In the genomic region with DNA sequence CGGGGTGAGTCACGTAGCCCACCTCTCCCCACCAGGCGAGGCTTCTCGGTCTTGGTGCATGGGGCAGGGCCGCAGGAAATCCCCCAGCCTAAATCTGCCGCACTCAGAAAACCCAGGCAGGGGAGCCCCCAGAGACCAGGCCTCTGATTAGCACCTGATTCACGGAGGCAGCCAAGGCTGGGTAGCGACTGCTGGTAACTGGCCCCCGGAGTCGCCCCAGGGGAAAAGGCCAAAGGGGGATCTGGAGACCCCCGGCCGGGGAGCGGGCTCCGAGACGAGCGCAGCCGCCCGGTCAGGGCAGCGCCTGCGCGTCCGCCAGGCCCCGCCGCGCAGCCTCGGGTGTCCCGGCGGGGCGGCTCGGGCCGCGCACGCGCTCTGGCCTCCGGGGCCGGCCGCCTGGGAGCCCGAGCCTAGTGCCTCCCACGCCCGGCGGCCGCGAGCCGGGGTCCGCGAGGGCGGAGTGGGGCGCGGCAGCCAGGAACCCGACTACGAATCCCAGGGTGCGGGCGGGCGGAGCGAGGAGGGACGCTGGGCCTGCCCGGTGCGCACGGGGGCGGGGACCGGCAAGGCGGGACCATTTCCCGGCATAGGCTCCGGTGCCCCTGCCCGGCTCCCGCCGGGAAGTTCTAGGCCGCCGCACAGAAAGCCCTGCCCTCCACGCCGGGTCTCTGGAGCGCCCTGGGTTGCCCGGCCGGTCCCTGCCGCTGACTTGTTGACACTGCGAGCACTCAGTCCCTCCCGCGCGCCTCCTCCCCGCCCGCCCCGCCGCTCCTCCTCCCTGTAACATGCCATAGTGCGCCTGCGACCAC, we compare ENCODE assay signal across 1 cellular context.
TF ChIP-seq lines count a peak whose summit lies in the region.

Gene DUSP22 (plus strand): TSS at position 791 of the 809 bp plus-strand sequence. CDS start 53 bp downstream, outside the sequence.

TF ChIP-seq in K562, 482 proteins besides CTCF, POLR2A, EP300 and RAD21 (continued from another document):
- TF ChIP-seq, protein P1, sequence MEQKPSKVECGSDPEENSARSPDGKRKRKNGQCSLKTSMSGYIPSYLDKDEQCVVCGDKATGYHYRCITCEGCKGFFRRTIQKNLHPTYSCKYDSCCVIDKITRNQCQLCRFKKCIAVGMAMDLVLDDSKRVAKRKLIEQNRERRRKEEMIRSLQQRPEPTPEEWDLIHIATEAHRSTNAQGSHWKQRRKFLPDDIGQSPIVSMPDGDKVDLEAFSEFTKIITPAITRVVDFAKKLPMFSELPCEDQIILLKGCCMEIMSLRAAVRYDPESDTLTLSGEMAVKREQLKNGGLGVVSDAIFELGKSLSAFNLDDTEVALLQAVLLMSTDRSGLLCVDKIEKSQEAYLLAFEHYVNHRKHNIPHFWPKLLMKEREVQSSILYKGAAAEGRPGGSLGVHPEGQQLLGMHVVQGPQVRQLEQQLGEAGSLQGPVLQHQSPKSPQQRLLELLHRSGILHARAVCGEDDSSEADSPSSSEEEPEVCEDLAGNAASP (IDR thresholded peaks at IDR 0.05): no peak
